ENCODE assay signal across 18 cellular contexts in the genomic region with DNA sequence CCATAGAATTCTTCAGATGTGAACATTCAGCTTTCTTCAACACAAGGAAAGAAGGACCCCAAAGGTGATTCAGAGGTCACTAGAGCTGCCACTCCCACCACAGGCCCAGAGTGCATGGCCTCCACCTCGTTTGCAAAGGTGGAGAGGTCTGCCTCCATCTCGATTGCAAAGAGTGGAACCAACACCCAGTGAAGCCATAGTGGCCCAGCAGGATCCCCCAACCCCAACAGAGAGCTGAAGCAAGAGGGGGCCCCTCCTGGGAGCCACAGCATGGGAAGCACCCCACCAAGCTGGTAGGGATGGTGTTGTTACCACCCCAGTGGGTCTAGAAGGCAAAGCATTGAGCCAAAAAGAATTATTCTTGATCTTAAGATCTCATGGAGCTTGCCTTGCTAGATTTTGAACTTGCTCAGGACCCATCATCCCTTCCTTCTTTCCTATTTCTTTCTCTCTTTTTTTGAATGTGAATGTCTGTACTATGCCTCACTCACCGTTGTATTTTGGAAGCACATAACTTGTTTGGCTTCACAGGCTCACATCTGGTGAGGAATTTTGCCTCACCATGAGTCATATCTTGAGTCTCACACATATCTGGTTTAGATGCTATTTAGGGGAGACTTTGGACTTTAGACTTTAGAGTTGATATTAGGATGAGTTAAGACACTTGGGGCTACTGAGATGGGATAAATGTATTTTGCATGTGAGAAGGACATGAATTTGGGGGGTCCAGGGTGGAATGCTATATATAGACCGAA.
DNase-seq lines count a peak whose midpoint lies in the region; ATAC-seq and TF ChIP-seq lines count a peak whose summit lies in the region.
"Had no signal": no experiment of that assay in that cellular context is flagged by ENCODE, and none has a peak within 500 bp of the region (broad histone marks: within the 10 kb centered on the region; RNA-seq: fewer than 3 reads in every experiment).

No MANE protein-coding gene starts in this region.

- TF ChIP-seq POLR2A in IMR-90 (IDR thresholded peaks at IDR 0.05; ENCODE audit: low read depth, low read length): no peak

- H3K27me3 ChIP-seq in IMR-90 (ENCODE audit: control insufficient read depth, insufficient read depth, low read length) (0 out of 2 replicates have a peak, but pooled peaks cover 2% of the 10 kb centered on the region), mammary epithelial cell (ENCODE audit: insufficient read depth, low read length) (no peaks in the 10 kb centered on the region), lung (ENCODE audit: control insufficient read depth, insufficient read depth) (no peaks in the 10 kb centered on the region)
- H3K27me3 ChIP-seq in naive thymus-derived CD4-positive, alpha-beta T cell (ENCODE audit: control insufficient read depth in 2 of 2, insufficient read depth in 2 of 2, low read length in 2 of 2): no peaks in the 10 kb centered on the region
- H3K27me3 ChIP-seq: colonic mucosa had no signal

- no peak overlapping the region for H4K91ac ChIP-seq in IMR-90 (ENCODE audit: insufficient read depth, low read depth, low read length)

- H3K4me1 ChIP-seq in IMR-90 (ENCODE audit: control insufficient read depth, insufficient read depth, low read length) (no peaks in the 10 kb centered on the region; the same call in 1 of the 2 replicates), mammary epithelial cell (ENCODE audit: insufficient read depth, low read length) (peaks cover 39% of the 10 kb centered on the region), lung (ENCODE audit: control insufficient read depth in 2 of 2, insufficient read depth in 2 of 2, low read length in 2 of 2) (peaks cover 0 to 1% of the 10 kb centered on the region in 2 donors)
- H3K4me1 ChIP-seq in naive thymus-derived CD4-positive, alpha-beta T cell (ENCODE audit: control insufficient read depth in 2 of 2, insufficient read depth in 2 of 2, low read length in 2 of 2): no peaks in the 10 kb centered on the region
- H3K4me1 ChIP-seq: colonic mucosa had no signal

- H4K20me1 ChIP-seq in IMR-90 (ENCODE audit: insufficient read depth, low read length): no peaks in the 10 kb centered on the region
- no peaks in the 10 kb centered on the region for H4K20me1 ChIP-seq in mammary epithelial cell (ENCODE audit: insufficient read depth, low read length)

- BruUV-seq in IMR-90 (replicated peaks; lab: Mats Ljungman, UMichigan) (no TSS peak), mammary epithelial cell (replicated peaks; lab: Mats Ljungman, UMichigan) (no TSS peak)

- H3K14ac ChIP-seq in IMR-90 (replicated peaks; ENCODE audit: low read depth, low read length): no peak overlapping the region

- POLR2A ChIA-PET in IMR-90 (lab: Charles Lee; ENCODE audit: unreplicated experiment): no interaction called here
- POLR2A ChIA-PET in naive thymus-derived CD4-positive, alpha-beta T cell (lab: Charles Lee): no interaction called here

- no peak for TF ChIP-seq RAD21 in IMR-90 (IDR thresholded peaks at IDR 0.05; ENCODE audit: low read length)

- no peaks in the 10 kb centered on the region for H3K79me2 ChIP-seq in mammary epithelial cell (ENCODE audit: insufficient read depth, low read length)

- no peak overlapping the region for H2AK9ac ChIP-seq in IMR-90 (replicated peaks; ENCODE audit: low read depth, low read length, poor library complexity)

- no peak overlapping the region for H2BK20ac ChIP-seq in IMR-90 (ENCODE audit: low read depth, low read length)

- no peak overlapping the region for H3K18ac ChIP-seq in IMR-90 (ENCODE audit: low read depth, low read length)

- no peak overlapping the region for H2BK15ac ChIP-seq in IMR-90 (ENCODE audit: low read depth, low read length)

- H3K4me3 ChIP-seq in AG10803 (ENCODE audit: low read length) (no peak overlapping the region), IMR-90 (ENCODE audit: insufficient read depth, low read depth, low read length) (no peak overlapping the region), mammary epithelial cell (replicated peaks in 1 of 3; ENCODE audit: insufficient read depth in 1 of 3, low read depth in 2 of 3, low read length in 3 of 3) (no peak overlapping the region), lung (no peak overlapping the region)
- no peak overlapping the region for H3K4me3 ChIP-seq in naive thymus-derived CD4-positive, alpha-beta T cell (ENCODE audit: low read length)
- H3K4me3 ChIP-seq: colonic mucosa had no signal

- CTCF ChIA-PET in IMR-90 (lab: Yijun Ruan, JAX) (no interaction called here), mammary epithelial cell (lab: Charles Lee; ENCODE audit: low non-redundant PET) (no interaction called here)
- CTCF ChIA-PET in naive thymus-derived CD4-positive, alpha-beta T cell (lab: Charles Lee): no interaction called here

- H3K4me2 ChIP-seq in IMR-90 (ENCODE audit: low read depth, low read length) (no peak overlapping the region), mammary epithelial cell (ENCODE audit: insufficient read depth, low read depth, low read length) (no peak overlapping the region)

- no peak overlapping the region for H2AK5ac ChIP-seq in IMR-90 (ENCODE audit: low read depth, low read length)

- no peak overlapping the region for H3K56ac ChIP-seq in IMR-90 (ENCODE audit: extremely low read depth, insufficient read depth, low read length)

- ATAC-seq in IMR-90 (ENCODE audit: low read depth): peak; percentile 44; the same call in 1 of the 2 replicates
- no peak for ATAC-seq in lung (ENCODE audit: insufficient read depth, low FRiP score)
- ATAC-seq in naive thymus-derived CD4-positive, alpha-beta T cell: no peak
- ATAC-seq in GM18873 (IDR thresholded peaks at IDR 0.05; ENCODE audit: low FRiP score, unreplicated experiment): no peak
- ATAC-seq in GM21447 (IDR thresholded peaks at IDR 0.05; ENCODE audit: unreplicated experiment): no peak
- ATAC-seq: left colon, Right ventricle myocardium inferior had no signal

- no peak overlapping the region for H3K4me3 Mint-ChIP-seq in naive thymus-derived CD4-positive, alpha-beta T cell
- H3K4me3 Mint-ChIP-seq: activated naive CD4-positive, alpha-beta T cell treated with anti-CD3 and anti-CD28 coated beads for 36 hours; B cell had no signal

- DNase-seq in AG10803 (ENCODE audit: low read depth): peak; percentile 89
- peak; percentile 49 for DNase-seq in IMR-90
- DNase-seq in mammary epithelial cell: peak; percentile 84
- DNase-seq in lung (ENCODE audit: low spot score): peak; percentile 24
- DNase-seq in naive thymus-derived CD4-positive, alpha-beta T cell: no peak
- no peak for DNase-seq in iPS-NIHi7 (ENCODE audit: extremely low spot score)
- DNase-seq: activated naive CD4-positive, alpha-beta T cell treated with anti-CD3 and anti-CD28 coated beads for 36 hours; colonic mucosa; DND-41; left colon; NCI-H1092 treated with DMSO at 0.1 percent for 48 hours; NCI-H510A; nucleus accumbens; stimulated activated CD8-positive, alpha-beta memory T cell treated with anti-CD3 and anti-CD28 coated beads, Interleukin-4, amount 100 ng/mL, for 48 hours had no signal

- dilution Hi-C loops in IMR-90 (cut with HindIII; ENCODE audit: low sequenced_read_pairs, unreplicated experiment): no loop called here
- dilution Hi-C loops in mammary epithelial cell (cut with HindIII; ENCODE audit: low sequenced_read_pairs): no loop called here

- no peak overlapping the region for H2BK120ac ChIP-seq in IMR-90 (ENCODE audit: low read depth, low read length)

- no peak for TF ChIP-seq CTCF in AG10803 (conservative IDR thresholded peaks at IDR 0.05; ENCODE audit: low read length)
- no peak for TF ChIP-seq CTCF in IMR-90 (conservative IDR thresholded peaks at IDR 0.05; ENCODE audit: low read depth, low read length)
- no peak for TF ChIP-seq CTCF in mammary epithelial cell (conservative IDR thresholded peaks at IDR 0.05 in 1 of 2, IDR thresholded peaks at IDR 0.05 in 1 of 2; ENCODE audit: extremely low read depth in 1 of 2, insufficient read depth in 1 of 2, low read depth in 1 of 2, low read length in 2 of 2)
- TF ChIP-seq CTCF in lung (IDR thresholded peaks at IDR 0.05; ENCODE audit: control extremely low read depth, extremely low read depth): no peak

- H4K8ac ChIP-seq in IMR-90 (ENCODE audit: low read depth in 2 of 2, low read length in 2 of 2): no peak overlapping the region

- no peaks in the 10 kb centered on the region for H3K9me3 ChIP-seq in IMR-90 (ENCODE audit: control insufficient read depth, insufficient read depth, low read length)
- H3K9me3 ChIP-seq in mammary epithelial cell (replicated peaks; ENCODE audit: insufficient read depth, low read length): peaks cover 15% of the 10 kb centered on the region
- peaks cover 0 to 9% of the 10 kb centered on the region in 2 donors for H3K9me3 ChIP-seq in lung (ENCODE audit: control insufficient read depth in 2 of 2, insufficient read depth in 1 of 2, low read length in 1 of 2)
- H3K9me3 ChIP-seq in naive thymus-derived CD4-positive, alpha-beta T cell (ENCODE audit: control insufficient read depth in 2 of 3, low read length in 3 of 3): peaks cover 0 to 8% (median 0%) of the 10 kb centered on the region in 3 experiments
- H3K9me3 ChIP-seq: colonic mucosa had no signal

- peaks cover 8 to 29% (median 22%) of the 10 kb centered on the region in 5 donors for H3K27me3 Mint-ChIP-seq in naive thymus-derived CD4-positive, alpha-beta T cell

- H3K36me3 Mint-ChIP-seq in naive thymus-derived CD4-positive, alpha-beta T cell: peaks cover 0 to 4% (median 0%) of the 10 kb centered on the region in 5 donors

- H3K9ac ChIP-seq in IMR-90 (ENCODE audit: low read depth, low read length) (no peak overlapping the region), mammary epithelial cell (ENCODE audit: insufficient read depth, low read length) (no peak overlapping the region)

- no peak overlapping the region for H2AFZ ChIP-seq in IMR-90 (replicated peaks; ENCODE audit: low read length, poor library complexity)
- H2AFZ ChIP-seq in mammary epithelial cell (ENCODE audit: low read depth, low read length): no peak overlapping the region

- H3K36me3 ChIP-seq in IMR-90 (ENCODE audit: control insufficient read depth, insufficient read depth, low read length) (no peaks in the 10 kb centered on the region), mammary epithelial cell (ENCODE audit: insufficient read depth, low read length) (no peaks in the 10 kb centered on the region), lung (ENCODE audit: control insufficient read depth in 2 of 2, insufficient read depth in 2 of 2, low read length in 2 of 2) (no peaks in the 10 kb centered on the region)
- H3K36me3 ChIP-seq in naive thymus-derived CD4-positive, alpha-beta T cell (ENCODE audit: control insufficient read depth in 2 of 3, insufficient read depth in 3 of 3, low read length in 3 of 3): no peaks in the 10 kb centered on the region
- H3K36me3 ChIP-seq: colonic mucosa had no signal

- H3K9me1 ChIP-seq in IMR-90 (ENCODE audit: insufficient read depth, low read length): no peaks in the 10 kb centered on the region

- no peak overlapping the region for H3K23ac ChIP-seq in IMR-90 (ENCODE audit: low read depth, low read length)

- no CpG with 5 or more reads among the region's 4 CpGs for WGBS in IMR-90 (ENCODE audit: extremely low coverage in 2 of 2, insufficient read length in 1 of 2), 2 experiments
- 25% methylated on average over 2 of the region's 4 CpGs for WGBS in mammary epithelial cell (ENCODE audit: low coverage, missing lambda C conversion rate)
- 82 to 84% methylated on average over 4 of the region's 4 CpGs for WGBS in lung, 2 donors

- H3K27ac ChIP-seq in IMR-90 (ENCODE audit: insufficient read depth, low read length) (no peak overlapping the region), mammary epithelial cell (ENCODE audit: insufficient read depth, low read depth, low read length) (peak overlapping the region; percentile 54), lung (ENCODE audit: low read depth in 1 of 2, low read length in 1 of 2) (no peak overlapping the region)
- no peak overlapping the region for H3K27ac ChIP-seq in naive thymus-derived CD4-positive, alpha-beta T cell (ENCODE audit: low read depth, low read length)
- H3K27ac ChIP-seq: colonic mucosa had no signal

- no peaks in the 10 kb centered on the region for H3K4me1 Mint-ChIP-seq in naive thymus-derived CD4-positive, alpha-beta T cell

- in situ Hi-C loops in IMR-90 (cut with MboI; ENCODE audit: low sequenced_read_pairs) (no loop called here), mammary epithelial cell (cut with MboI; ENCODE audit: low sequenced_read_pairs in 2 of 2) (no loop called here)

- H3K9me3 Mint-ChIP-seq in naive thymus-derived CD4-positive, alpha-beta T cell: peaks cover 0 to 21% (median 6%) of the 10 kb centered on the region in 11 donors

- H3K4ac ChIP-seq in IMR-90 (ENCODE audit: low read depth, low read length): no peak overlapping the region

- no peaks in the 10 kb centered on the region for H3K79me1 ChIP-seq in IMR-90 (ENCODE audit: low read depth in 1 of 2, low read length in 2 of 2)

- intact Hi-C loops in IMR-90 (cut with micrococcal nuclease) (no loop called here), mammary epithelial cell (cut with micrococcal nuclease) (no loop called here)
- intact Hi-C loops in naive thymus-derived CD4-positive, alpha-beta T cell (cut with micrococcal nuclease): no loop called here

- H2BK5ac ChIP-seq in IMR-90 (ENCODE audit: low read depth, low read length, poor library complexity, severe bottlenecking): no peak overlapping the region

- H3K27ac Mint-ChIP-seq in naive thymus-derived CD4-positive, alpha-beta T cell: no peak overlapping the region
- H3K27ac Mint-ChIP-seq: activated naive CD4-positive, alpha-beta T cell treated with anti-CD3 and anti-CD28 coated beads for 36 hours; B cell had no signal

- H4K5ac ChIP-seq in IMR-90 (ENCODE audit: low read depth, low read length): no peak overlapping the region

Comparison
In these comparisons a context has a peak if more than half of its experiments do, and no peak if none do; other contexts are left out.
1. DNase-seq: peak in AG10803 (single experiment), IMR-90 (single experiment), mammary epithelial cell (single experiment) and lung (single experiment); none in naive thymus-derived CD4-positive, alpha-beta T cell (0 of 9) and iPS-NIHi7 (single experiment).